Comparison of ENCODE assay signal across 1 cellular context in genomic region chr11:34502949-34503348, GRCh38.
TF ChIP-seq lines count a peak whose summit lies in the region.

No MANE protein-coding gene starts in this region.

TF ChIP-seq in SK-N-SH treated with all-trans-retinoic acid at 6 μM for 48 hours, 23 proteins besides CTCF, POLR2A, EP300 and RAD21 (continued from another document):
- TF ChIP-seq CSDC2 (CRISPR knock-in tag; IDR thresholded peaks at IDR 0.05), result no peak
- TF ChIP-seq CREB5 (CRISPR knock-in tag; IDR thresholded peaks at IDR 0.05; ENCODE audit: low read depth), result no peak
- no peak for TF ChIP-seq RARB (CRISPR knock-in tag; IDR thresholded peaks at IDR 0.05)
- no peak for TF ChIP-seq ARNTL (CRISPR knock-in tag; IDR thresholded peaks at IDR 0.05; ENCODE audit: borderline replicate concordance, low read depth)
- no peak for TF ChIP-seq CSRNP3 (CRISPR knock-in tag; IDR thresholded peaks at IDR 0.05)
- TF ChIP-seq TOX (CRISPR knock-in tag; IDR thresholded peaks at IDR 0.05; ENCODE audit: borderline replicate concordance), result no peak
- no peak for TF ChIP-seq ISL1 (CRISPR knock-in tag; IDR thresholded peaks at IDR 0.05)
- no peak for TF ChIP-seq PATZ1 (CRISPR knock-in tag; IDR thresholded peaks at IDR 0.05; ENCODE audit: borderline replicate concordance)
- TF ChIP-seq ZC3H10 (CRISPR knock-in tag; IDR thresholded peaks at IDR 0.05), result no peak
- no peak for TF ChIP-seq OSR1 (CRISPR knock-in tag; IDR thresholded peaks at IDR 0.05)
- no peak for TF ChIP-seq PPARA (CRISPR knock-in tag; IDR thresholded peaks at IDR 0.05; ENCODE audit: borderline replicate concordance)
